In genomic region chr11:2297623-2298030, GRCh38 we compare ENCODE assay signal across 23 cellular contexts. TPM values are rescaled to one million over a fixed set of nuclear protein-coding genes. Genes with fewer than 3 reads are reported as not detected.
DNase-seq lines count a peak whose midpoint lies in the region; TF ChIP-seq lines count a peak whose summit lies in the region.
"Had no signal": no experiment of that assay in that cellular context is flagged by ENCODE, and none has a peak within 500 bp of the region (broad histone marks: within the 10 kb centered on the region; RNA-seq: fewer than 3 reads in every experiment).

No MANE protein-coding gene starts in this region.

- WGBS in endodermal cell (ENCODE audit: insufficient coverage in 1 of 2, insufficient read length in 1 of 2), 2 experiments: 43% methylated on average over 1 of the region's 1 CpG; no CpG with 5 or more reads in 1 of the 2 experiments
- WGBS in transverse colon (ENCODE audit: low coverage in 1 of 2), 2 donors: 64% methylated on average over 1 of the region's 1 CpG; no CpG with 5 or more reads in 1 of the 2 donors

- in situ Hi-C loops in transverse colon (cut with MboI; ENCODE audit: low pct_ligation_motif_present in 1 of 4, low pct_unique_long_range_greater_than_20kb in 1 of 4, low sequenced_read_pairs in 3 of 4): loop anchor here in 3 of 4 donors (10.0 to 25.0 kb wide), 4 partner anchors 93 to 127 kb away; no protein-coding TSS in a partner anchor

- TF ChIP-seq EP300 in transverse colon (IDR thresholded peaks at IDR 0.05; ENCODE audit: low read depth): no peak

- peak overlapping the region; percentile 32 for H3K27ac Mint-ChIP-seq in activated T-cell treated with anti-CD3 and anti-CD28 coated beads, Interleukin-2, amount 50 U/mL, for 24 hours
- H3K27ac Mint-ChIP-seq in IgD-negative memory B cell (peak overlapping the region in 2 of 3 donors; percentile 6 to 39), endodermal cell (no peak overlapping the region), osteocyte (ENCODE audit: unreplicated experiment) (no peak overlapping the region)

- H3K9me3 ChIP-seq in endodermal cell (ENCODE audit: control insufficient read depth, low read length): no peaks in the 10 kb centered on the region
- no peaks in the 10 kb centered on the region for H3K9me3 ChIP-seq in transverse colon
- H3K9me3 ChIP-seq: BLaER1 had no signal

- no peak overlapping the region for H3K9ac ChIP-seq in endodermal cell (ENCODE audit: extremely low read depth, low read length, poor library complexity, severe bottlenecking)
- H3K9ac ChIP-seq: BLaER1 had no signal

- TF ChIP-seq POLR2A in transverse colon (IDR thresholded peaks at IDR 0.05): no peak

- intact Hi-C loops in transverse colon (cut with DNase I; ENCODE audit: low total_unique reads): loop anchor here (5.0 kb wide), 1 partner anchor 100 kb away; no protein-coding TSS in a partner anchor

- peaks cover 6% of the 10 kb centered on the region for H3K36me3 Mint-ChIP-seq in activated T-cell treated with anti-CD3 and anti-CD28 coated beads, Interleukin-2, amount 50 U/mL, for 24 hours (ENCODE audit: low read depth)
- H3K36me3 Mint-ChIP-seq in IgD-negative memory B cell (no peaks in the 10 kb centered on the region), endodermal cell (ENCODE audit: low read depth) (no peaks in the 10 kb centered on the region), osteocyte (ENCODE audit: unreplicated experiment) (no peaks in the 10 kb centered on the region)

- DNase-seq in activated T-cell treated with anti-CD3 and anti-CD28 coated beads, Interleukin-2, amount 50 U/mL, for 24 hours: no peak
- no peak for DNase-seq in activated T-cell treated with anti-CD3 and anti-CD28 coated beads for 4 hours
- peak; percentile 24 for DNase-seq in endodermal cell
- DNase-seq in osteocyte (ENCODE audit: extremely low spot score, unreplicated experiment): peak; percentile 21
- no peak for DNase-seq in amygdala (lab: John Stamatoyannopoulos, UW)
- DNase-seq in transverse colon: no peak
- no peak for DNase-seq in T-helper 9 cell
- DNase-seq: effector CD4-positive, alpha-beta T cell; foreskin keratinocyte; GOT3; NCI-H1048; NCI-H1930; NCI-H226; NCI-H748 treated with DMSO at 0.1 percent for 48 hours; nucleus accumbens; stimulated activated CD4-positive, alpha-beta T cell treated with anti-CD3 and anti-CD28 coated beads, Interleukin-4, amount 100 ng/mL, for 1 hour; trophoblast cell had no signal

- H3K27me3 ChIP-seq in endodermal cell (ENCODE audit: control insufficient read depth, insufficient read depth, low read length, poor library complexity, severe bottlenecking) (peaks cover 6% of the 10 kb centered on the region), transverse colon (no peaks in the 10 kb centered on the region)
- H3K27me3 ChIP-seq: foreskin keratinocyte had no signal

- no peaks in the 10 kb centered on the region for H3K4me1 ChIP-seq in endodermal cell (ENCODE audit: control insufficient read depth, insufficient read depth, low read length)
- peaks cover 0 to 5% (median 2%) of the 10 kb centered on the region in 4 donors for H3K4me1 ChIP-seq in transverse colon
- H3K4me1 ChIP-seq: foreskin keratinocyte had no signal

- H3K27ac ChIP-seq in endodermal cell (ENCODE audit: low read depth, low read length) (no peak overlapping the region), transverse colon (no peak overlapping the region)
- H3K27ac ChIP-seq: BLaER1, foreskin keratinocyte had no signal

- no peaks in the 10 kb centered on the region for H3K36me3 ChIP-seq in endodermal cell (ENCODE audit: control insufficient read depth, insufficient read depth, low read length)
- H3K36me3 ChIP-seq in transverse colon: no peaks in the 10 kb centered on the region
- H3K36me3 ChIP-seq: BLaER1 had no signal

- no peaks in the 10 kb centered on the region for H3K9me3 Mint-ChIP-seq in activated T-cell treated with anti-CD3 and anti-CD28 coated beads, Interleukin-2, amount 50 U/mL, for 24 hours
- H3K9me3 Mint-ChIP-seq in IgD-negative memory B cell: no peaks in the 10 kb centered on the region
- H3K9me3 Mint-ChIP-seq in endodermal cell: no peaks in the 10 kb centered on the region
- no peaks in the 10 kb centered on the region for H3K9me3 Mint-ChIP-seq in osteocyte (ENCODE audit: unreplicated experiment)
- H3K9me3 Mint-ChIP-seq: stimulated activated naive CD8-positive, alpha-beta T cell treated with anti-CD3 and anti-CD28 coated beads, Interleukin-15, amount 100 ng/mL, for 72 hours had no signal

- H3K4me1 Mint-ChIP-seq in activated T-cell treated with anti-CD3 and anti-CD28 coated beads, Interleukin-2, amount 50 U/mL, for 24 hours (ENCODE audit: low read depth): peaks cover 42% of the 10 kb centered on the region
- H3K4me1 Mint-ChIP-seq in IgD-negative memory B cell (peaks cover 7 to 18% (median 14%) of the 10 kb centered on the region in 3 donors), endodermal cell (no peaks in the 10 kb centered on the region), osteocyte (ENCODE audit: unreplicated experiment) (peaks cover 7% of the 10 kb centered on the region)

- TF ChIP-seq CTCF in endodermal cell (conservative IDR thresholded peaks at IDR 0.05) (no peak), osteocyte (IDR thresholded peaks at IDR 0.05) (no peak), transverse colon (IDR thresholded peaks at IDR 0.05) (no peak)

- H3K4me3 ChIP-seq in endodermal cell (ENCODE audit: low read length) (no peak overlapping the region), transverse colon (no peak overlapping the region)
- H3K4me3 ChIP-seq: BLaER1 had no signal

- no peak overlapping the region for H3K4me3 Mint-ChIP-seq in activated T-cell treated with anti-CD3 and anti-CD28 coated beads, Interleukin-2, amount 50 U/mL, for 24 hours
- H3K4me3 Mint-ChIP-seq in IgD-negative memory B cell (peak overlapping the region in 1 of 4 donors; percentile 56), endodermal cell (no peak overlapping the region), osteocyte (ENCODE audit: unreplicated experiment) (no peak overlapping the region)
- H3K4me3 Mint-ChIP-seq: stimulated activated naive CD8-positive, alpha-beta T cell treated with anti-CD3 and anti-CD28 coated beads, Interleukin-15, amount 100 ng/mL, for 72 hours had no signal

- H3K27me3 Mint-ChIP-seq in activated T-cell treated with anti-CD3 and anti-CD28 coated beads, Interleukin-2, amount 50 U/mL, for 24 hours: no peaks in the 10 kb centered on the region
- H3K27me3 Mint-ChIP-seq in IgD-negative memory B cell (no peaks in the 10 kb centered on the region), endodermal cell (ENCODE audit: insufficient read depth) (peaks cover 17% of the 10 kb centered on the region), osteocyte (ENCODE audit: unreplicated experiment) (peaks cover 14% of the 10 kb centered on the region)
- H3K27me3 Mint-ChIP-seq: stimulated activated naive CD8-positive, alpha-beta T cell treated with anti-CD3 and anti-CD28 coated beads, Interleukin-15, amount 100 ng/mL, for 72 hours had no signal

RNA-seq across cellular contexts. Expression of gene C11orf21, which starts 4.1 kb away (rescaled TPM):
- polyA plus RNA-seq in IgD-negative memory B cell: 6.2 TPM
- total RNA-seq in endodermal cell (under 1 TPM in 1 of 2 donors, not detected in 1; 0.20 TPM), osteocyte (0.16 TPM in 1 of 2 replicates, not detected in the other), transverse colon (under 1 TPM in 1 of 4 donors, not detected in 3; 0.27 TPM)
- not detected for polyA plus RNA-seq in endodermal cell (2013, experiment 1 of 2)
- polyA plus RNA-seq in endodermal cell (2013, experiment 2 of 2): not detected
- total RNA-seq: A673, foreskin keratinocyte, LHCN-M2 had no signal
- polyA plus RNA-seq: foreskin keratinocyte had no signal

RNA-seq across cellular contexts. Expression of gene TSPAN32, which starts 4.2 kb away (rescaled TPM):
- polyA plus RNA-seq in IgD-negative memory B cell: 7.1 TPM
- total RNA-seq in endodermal cell: not detected
- not detected for polyA plus RNA-seq in endodermal cell (2013, experiment 1 of 2)
- 0.70 TPM for polyA plus RNA-seq in endodermal cell (2013, experiment 2 of 2)
- total RNA-seq in osteocyte: 0.76 and 1.2 TPM in 2 replicates
- total RNA-seq in transverse colon: under 1 TPM in 2 of 4 donors, not detected in 2; 0.16 to 0.96 TPM
- total RNA-seq: A673, foreskin keratinocyte, LHCN-M2, renal cortical epithelial cell had no signal
- polyA plus RNA-seq: foreskin keratinocyte had no signal

RNA-seq across cellular contexts. Expression of gene ASCL2, which starts 27.2 kb away (rescaled TPM):
- polyA plus RNA-seq in IgD-negative memory B cell: 5.0 TPM
- total RNA-seq in endodermal cell (not detected), osteocyte (not detected in 2 replicates), transverse colon (10 to 100 TPM in 1 of 4 donors, 1 to 10 TPM in 2, not detected in 1; 2.3 to 14.7 (median 3.0) TPM)
- polyA plus RNA-seq in endodermal cell (2013, experiment 1 of 2): 1.2 TPM
- 1.1 TPM for polyA plus RNA-seq in endodermal cell (2013, experiment 2 of 2)
- total RNA-seq: A673, LHCN-M2, renal cortical epithelial cell had no signal

Comparison
In these comparisons a context has a peak if more than half of its experiments do, and no peak if none do; other contexts are left out.
1. DNase-seq: peak in endodermal cell (single experiment) and osteocyte (single experiment); none in activated T-cell treated with anti-CD3 and anti-CD28 coated beads, Interleukin-2, amount 50 U/mL, for 24 hours (single experiment), activated T-cell treated with anti-CD3 and anti-CD28 coated beads for 4 hours (single experiment), amygdala (0 of 56), transverse colon (single experiment) and T-helper 9 cell (single experiment).
2. H3K27ac Mint-ChIP-seq: peak in activated T-cell treated with anti-CD3 and anti-CD28 coated beads, Interleukin-2, amount 50 U/mL, for 24 hours (single experiment) and IgD-negative memory B cell (2 of 3); none in endodermal cell (single experiment) and osteocyte (single experiment).